Comparison of ENCODE assay signal across 21 cellular contexts in genomic region chr4:184831153-184831552, GRCh38.
"Had no signal": no experiment of that assay in that cellular context is flagged by ENCODE, and none has a peak within 500 bp of the region (broad histone marks: within the 10 kb centered on the region; RNA-seq: fewer than 3 reads in every experiment).

No MANE protein-coding gene starts in this region.

- H3K4me1 ChIP-seq: neural progenitor cell had no signal

- H3K27me3 ChIP-seq: ovary, stomach, transverse colon had no signal

- H3K4me2 ChIP-seq: neural progenitor cell had no signal

- H3K27ac ChIP-seq: left ventricle myocardium inferior, lower lobe of right lung, neural progenitor cell, ovary, stomach, thoracic aorta, transverse colon had no signal

- H2AFZ ChIP-seq: neural progenitor cell had no signal

- DNase-seq: effector memory CD8-positive, alpha-beta T cell; erythroblast; immature natural killer cell; kidney; left cardiac atrium; left ventricle myocardium inferior; lower lobe of right lung; mesenchymal stem cell; midbrain; nucleus accumbens; ovary; right cardiac atrium; small intestine; stimulated activated CD4-positive, alpha-beta T cell treated with anti-CD3 and anti-CD28 coated beads, Interleukin-12 subunit alpha, Interleukin-12 subunit beta, amount 100 ng/mL, for 4 hours; stimulated activated naive CD4-positive, alpha-beta T cell; stomach; substantia nigra; transverse colon had no signal

- H3K4me3 ChIP-seq: left ventricle myocardium inferior, lower lobe of right lung, neural progenitor cell, ovary, stomach, thoracic aorta, transverse colon had no signal

- H3K9me3 ChIP-seq: left ventricle myocardium inferior, lower lobe of right lung, ovary, stomach, thoracic aorta, transverse colon had no signal

- FAIRE-seq: colon, kidney, small intestine had no signal

- H3K36me3 ChIP-seq: left ventricle myocardium inferior, lower lobe of right lung, neural progenitor cell, ovary, stomach, thoracic aorta, transverse colon had no signal

- H3K9ac ChIP-seq: neural progenitor cell had no signal
